ENCODE assay signal across 21 cellular contexts in genomic region chr16:11045441-11045840, GRCh38.
"Had no signal": no experiment of that assay in that cellular context is flagged by ENCODE, and none has a peak within 500 bp of the region (broad histone marks: within the 10 kb centered on the region; RNA-seq: fewer than 3 reads in every experiment).

No MANE protein-coding gene starts in this region.

- H3K27me3 Mint-ChIP-seq: activated naive CD8-positive, alpha-beta T cell treated with anti-CD3 and anti-CD28 coated beads, Interleukin-2, amount 50 U/mL, for 24 hours; naive thymus-derived CD8-positive, alpha-beta T cell; progenitor cell of endocrine pancreas; T-cell; type B pancreatic cell had no signal

- H3K9me3 Mint-ChIP-seq: activated naive CD8-positive, alpha-beta T cell treated with anti-CD3 and anti-CD28 coated beads, Interleukin-2, amount 50 U/mL, for 24 hours; mesothelial cell of epicardium; naive thymus-derived CD8-positive, alpha-beta T cell; T-cell; type B pancreatic cell had no signal

- H3K4me3 Mint-ChIP-seq: activated naive CD8-positive, alpha-beta T cell treated with anti-CD3 and anti-CD28 coated beads, Interleukin-2, amount 50 U/mL, for 24 hours; mesothelial cell of epicardium; naive thymus-derived CD8-positive, alpha-beta T cell; T-cell; type B pancreatic cell had no signal

- H3K4me3 ChIP-seq: heart left ventricle, lung, thoracic aorta had no signal

- DNase-seq: activated CD4-positive, alpha-beta T cell treated with anti-CD3 and anti-CD28 coated beads for 1 hour; activated CD4-positive, alpha-beta T cell treated with anti-CD3 and anti-CD28 coated beads, Interleukin-2, amount 50 U/mL, for 1 hour; activated gamma-delta T cell; activated naive CD4-positive, alpha-beta T cell treated with anti-CD3 and anti-CD28 coated beads, Interleukin-2, amount 50 U/mL, for 16 hours; activated naive CD8-positive, alpha-beta T cell treated with anti-CD3 and anti-CD28 coated beads, Interleukin-2, amount 50 U/mL, for 24 hours; cerebellar nuclear complex; cortex of kidney; heart left ventricle; naive thymus-derived CD8-positive, alpha-beta T cell; retina; stimulated activated CD4-positive, alpha-beta T cell treated with anti-CD3 and anti-CD28 coated beads, Interleukin-2, amount 100 ng/mL, for 48 hours; stimulated activated CD8-positive, alpha-beta memory T cell treated with anti-CD3 and anti-CD28 coated beads, Interleukin-4, amount 100 ng/mL, for 48 hours; stimulated activated naive CD4-positive, alpha-beta T cell had no signal

- H3K27ac ChIP-seq: epithelial cell of prostate, thoracic aorta had no signal

- H3K27ac Mint-ChIP-seq: activated naive CD8-positive, alpha-beta T cell treated with anti-CD3 and anti-CD28 coated beads, Interleukin-2, amount 50 U/mL, for 24 hours; mesothelial cell of epicardium; progenitor cell of endocrine pancreas; T-cell; type B pancreatic cell had no signal

- ATAC-seq: activated naive CD8-positive, alpha-beta T cell treated with anti-CD3 and anti-CD28 coated beads, Interleukin-2, amount 50 U/mL, for 24 hours; left lobe of liver; naive thymus-derived CD8-positive, alpha-beta T cell; T-cell had no signal

- H3K9me3 ChIP-seq: heart left ventricle, thoracic aorta had no signal

- H3K27me3 ChIP-seq: heart left ventricle had no signal
